2 cellular contexts compared by ENCODE assay signal in the genomic region with DNA sequence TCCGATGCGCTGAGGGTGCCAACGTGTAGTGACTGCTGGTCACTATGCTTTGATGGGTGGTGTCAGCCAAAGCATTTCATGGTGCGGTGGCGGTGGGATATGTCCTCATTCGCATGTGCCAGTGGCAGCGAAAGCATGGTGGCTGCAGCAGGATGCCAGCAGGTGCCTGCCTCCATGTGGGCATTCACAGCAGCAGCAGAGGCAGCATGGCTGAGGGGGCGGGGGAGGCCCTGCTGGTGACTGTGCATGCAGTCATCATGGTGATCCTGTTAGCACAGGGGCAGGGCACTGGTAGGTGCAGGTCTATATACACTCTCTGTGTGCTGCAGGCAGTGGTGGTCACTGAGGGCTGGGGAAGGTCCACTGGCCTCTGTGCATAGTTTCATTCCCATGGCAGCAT.
A peak's percentile ranks its signal among the peaks of the same experiment; 100 is the strongest.
TF ChIP-seq lines count a peak whose summit lies in the region.

No MANE protein-coding gene starts in this region.

TF ChIP-seq in HEK293, 187 proteins besides CTCF, POLR2A, EP300 and RAD21:
- peak; percentile 56 for TF ChIP-seq ZIC2 (tag by site-specific recombination; IDR thresholded peaks at IDR 0.05)
- TF ChIP-seq ZNF530 (tag by site-specific recombination; IDR thresholded peaks at IDR 0.05; ENCODE audit: low read depth) = no peak
- 0 out of 2 replicates have a peak, but pooled peaks have one; percentile 15 for TF ChIP-seq ZFHX2 (tag by site-specific recombination; conservative IDR thresholded peaks at IDR 0.05)
- no peak for TF ChIP-seq KLF1 (tag by site-specific recombination; IDR thresholded peaks at IDR 0.05)
- TF ChIP-seq ZNF792 (tag by site-specific recombination; IDR thresholded peaks at IDR 0.05) = no peak
- TF ChIP-seq ZFP37 (tag by site-specific recombination; IDR thresholded peaks at IDR 0.05) = no peak
- no peak for TF ChIP-seq OSR2 (tag by site-specific recombination; IDR thresholded peaks at IDR 0.05)
- TF ChIP-seq, protein P1, sequence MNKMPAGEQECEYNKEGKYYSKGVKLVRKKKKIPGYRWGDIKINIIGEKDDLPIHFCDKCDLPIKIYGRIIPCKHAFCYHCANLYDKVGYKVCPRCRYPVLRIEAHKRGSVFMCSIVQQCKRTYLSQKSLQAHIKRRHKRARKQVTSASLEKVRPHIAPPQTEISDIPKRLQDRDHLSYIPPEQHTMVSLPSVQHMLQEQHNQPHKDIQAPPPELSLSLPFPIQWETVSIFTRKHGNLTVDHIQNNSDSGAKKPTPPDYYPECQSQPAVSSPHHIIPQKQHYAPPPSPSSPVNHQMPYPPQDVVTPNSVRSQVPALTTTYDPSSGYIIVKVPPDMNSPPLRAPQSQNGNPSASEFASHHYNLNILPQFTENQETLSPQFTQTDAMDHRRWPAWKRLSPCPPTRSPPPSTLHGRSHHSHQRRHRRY (tag by site-specific recombination; IDR thresholded peaks at IDR 0.05) = no peak
- no peak for TF ChIP-seq ZNF423 (tag by site-specific recombination; IDR thresholded peaks at IDR 0.05)
TF ChIP-seq in HEK293: peak in this region for 2.

TF ChIP-seq in H1, 55 proteins besides CTCF, POLR2A, EP300 and RAD21:
- TF ChIP-seq GABPA (IDR thresholded peaks at IDR 0.05; ENCODE audit: borderline replicate concordance, insufficient read depth, low read length) (no peak), TAF7 (optimal IDR thresholded peaks at IDR 0.05; ENCODE audit: borderline replicate concordance, low read depth, low read length) (no peak), HDAC2 (IDR thresholded peaks at IDR 0.05; ENCODE audit: borderline replicate concordance in 1 of 2, low read depth in 2 of 2, low read length in 2 of 2) (no peak), EGR1 (IDR thresholded peaks at IDR 0.05; ENCODE audit: borderline replicate concordance, low read depth, low read length) (no peak), RBBP5 (IDR thresholded peaks at IDR 0.05; ENCODE audit: borderline replicate concordance, low read depth, low read length) (no peak), NANOG (IDR thresholded peaks at IDR 0.05; ENCODE audit: insufficient read depth, low read depth, low read length, poor library complexity, severe bottlenecking) (no peak), JUND (IDR thresholded peaks at IDR 0.05; ENCODE audit: low read length) (no peak), ZNF274 (IDR thresholded peaks at IDR 0.05; ENCODE audit: borderline replicate concordance, extremely low read depth, low read length) (no peak), KDM5A (IDR thresholded peaks at IDR 0.05; ENCODE audit: low read length) (no peak), CEBPB (IDR thresholded peaks at IDR 0.05; ENCODE audit: low read depth, low read length) (no peak)
